In the genomic region with DNA sequence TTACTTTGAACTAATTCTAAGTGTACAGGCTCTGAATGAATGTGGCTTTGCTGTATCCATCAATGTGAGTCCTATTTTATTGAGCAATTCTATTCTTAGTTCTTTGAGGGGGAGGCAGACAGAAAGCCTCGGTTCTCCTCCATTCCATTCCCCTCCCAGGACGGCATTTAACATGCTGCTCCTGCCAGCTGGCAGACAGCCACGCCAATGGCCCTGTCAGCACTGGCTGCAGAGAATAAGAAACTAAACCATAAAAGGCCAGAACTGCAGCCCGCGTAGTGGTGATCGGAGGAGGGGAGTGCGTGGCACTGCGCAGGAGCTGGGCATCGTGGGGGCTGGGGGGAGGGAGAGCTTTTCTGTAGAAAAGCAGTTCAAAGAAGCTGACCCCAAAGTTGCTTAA, we compare ENCODE assay signal across 9 cellular contexts.
DNase-seq lines count a peak whose midpoint lies in the region; ATAC-seq and TF ChIP-seq lines count a peak whose summit lies in the region.
"Had no signal": no experiment of that assay in that cellular context is flagged by ENCODE, and none has a peak within 500 bp of the region (broad histone marks: within the 10 kb centered on the region; RNA-seq: fewer than 3 reads in every experiment).

No MANE protein-coding gene starts in this region.

- H3K4me3 ChIP-seq in BE2C (ENCODE audit: low read depth, low read length) (peak overlapping the region; percentile 9; the same call in 1 of the 2 replicates), fibroblast of villous mesenchyme (ENCODE audit: low read depth, low read length) (no peak overlapping the region)

- no peaks in the 10 kb centered on the region for H3K27me3 ChIP-seq in BE2C

- H3K4me1 ChIP-seq in BE2C: peaks cover 5% of the 10 kb centered on the region

- TF ChIP-seq CTCF in BE2C (IDR thresholded peaks at IDR 0.05; ENCODE audit: low read depth, low read length) (no peak), fibroblast of villous mesenchyme (IDR thresholded peaks at IDR 0.05; ENCODE audit: insufficient read depth, low read depth, low read length) (no peak), omental fat pad (IDR thresholded peaks at IDR 0.05) (no peak)

- DNase-seq in BE2C (peak; percentile 81), RPMI7951 (ENCODE audit: low read depth) (peak; percentile 98), fibroblast of villous mesenchyme (ENCODE audit: low read depth) (peak; percentile 98), omental fat pad (ENCODE audit: low spot score) (peak; percentile 59), activated gamma-delta T cell treated with Interleukin-2 at 50 U/mL for 16 hours (no peak)
- DNase-seq: MV-4-11 had no signal

- peaks cover 4% of the 10 kb centered on the region; the same call in 1 of the 2 replicates for H3K9me3 ChIP-seq in BE2C

- peak; percentile 90 for ATAC-seq in omental fat pad (ENCODE audit: low FRiP score)
- no peak for ATAC-seq in GM19324 (IDR thresholded peaks at IDR 0.05; ENCODE audit: low FRiP score, unreplicated experiment)
- ATAC-seq in HG03039 (IDR thresholded peaks at IDR 0.05; ENCODE audit: unreplicated experiment): no peak
- no peak for ATAC-seq in GM19467 (IDR thresholded peaks at IDR 0.05; ENCODE audit: unreplicated experiment)

- H3K36me3 ChIP-seq in BE2C: no peaks in the 10 kb centered on the region
